In genomic region chr3:184321666-184322065, GRCh38 we compare ENCODE assay signal across 2 cellular contexts.
A peak's percentile ranks its signal among the peaks of the same experiment; 100 is the strongest.
TF ChIP-seq lines count a peak whose summit lies in the region.

No MANE protein-coding gene starts in this region.

TF ChIP-seq in HCT116, 20 proteins besides CTCF, POLR2A, EP300 and RAD21:
- TF ChIP-seq POLR2AphosphoS5 (IDR thresholded peaks at IDR 0.05; ENCODE audit: low read depth, low read length), result no peak
- TF ChIP-seq CEBPB (IDR thresholded peaks at IDR 0.05; ENCODE audit: low read depth), result no peak
- TF ChIP-seq SIN3A (IDR thresholded peaks at IDR 0.05; ENCODE audit: low read depth), result no peak
- no peak for TF ChIP-seq ATF3 (IDR thresholded peaks at IDR 0.05)
- TF ChIP-seq CBX3 (IDR thresholded peaks at IDR 0.05; ENCODE audit: low read depth), result no peak
- TF ChIP-seq ZBTB33 (IDR thresholded peaks at IDR 0.05; ENCODE audit: extremely low read depth, insufficient replicate concordance, low read length), result no peak
- TF ChIP-seq EGR1 (IDR thresholded peaks at IDR 0.05; ENCODE audit: low read depth), result no peak
- TF ChIP-seq EZH2 (IDR thresholded peaks at IDR 0.05), result no peak
- TF ChIP-seq SP1 (IDR thresholded peaks at IDR 0.05; ENCODE audit: low read depth), result no peak
- no peak for TF ChIP-seq EZH2phosphoT487 (IDR thresholded peaks at IDR 0.05; ENCODE audit: borderline replicate concordance)
- TF ChIP-seq YY1 (IDR thresholded peaks at IDR 0.05; ENCODE audit: extremely low read depth, insufficient replicate concordance, low read depth, low read length), result no peak
- TF ChIP-seq MAX (IDR thresholded peaks at IDR 0.05), result no peak
- TF ChIP-seq SRF (IDR thresholded peaks at IDR 0.05; ENCODE audit: low read depth), result no peak
- TF ChIP-seq ELF1 (IDR thresholded peaks at IDR 0.05; ENCODE audit: borderline replicate concordance, low read depth), result no peak
- no peak for TF ChIP-seq FOSL1 (IDR thresholded peaks at IDR 0.05; ENCODE audit: low read depth)
- no peak for TF ChIP-seq TCF7L2 (IDR thresholded peaks at IDR 0.05; ENCODE audit: borderline replicate concordance, extremely low read depth, insufficient read depth, insufficient read length)
- no peak for TF ChIP-seq JUND (IDR thresholded peaks at IDR 0.05)

TF ChIP-seq in K562, 482 proteins besides CTCF, POLR2A, EP300 and RAD21:
- TF ChIP-seq POLR2AphosphoS5 (IDR thresholded peaks at IDR 0.05; ENCODE audit: control insufficient read depth, insufficient read depth, low read depth, low read length), result 0 out of 2 replicates have a peak, but pooled peaks have one; percentile 13
- no peak for TF ChIP-seq COPS2 (conservative IDR thresholded peaks at IDR 0.05)
